Comparison of ENCODE assay signal across 8 cellular contexts in the genomic region with DNA sequence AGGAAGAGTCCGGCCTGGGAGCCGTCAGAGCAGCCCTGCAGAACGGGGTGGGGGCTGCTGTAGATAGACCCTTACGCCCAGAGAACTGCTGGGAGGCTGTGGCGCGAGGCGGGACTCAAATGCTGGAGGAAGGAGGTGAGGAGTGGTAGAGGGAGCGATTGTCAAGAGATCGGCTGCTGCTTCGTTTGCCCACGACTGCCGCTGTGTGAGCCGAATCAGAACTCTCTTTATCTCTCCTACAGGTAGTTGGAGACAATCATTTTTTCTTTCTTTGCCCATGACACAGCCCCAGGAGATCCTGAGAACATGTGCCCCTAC. TPM values are rescaled to one million over a fixed set of nuclear protein-coding genes. Genes with fewer than 3 reads are reported as not detected.
DNase-seq lines count a peak whose midpoint lies in the region; ATAC-seq, FAIRE-seq and TF ChIP-seq lines count a peak whose summit lies in the region.

No MANE protein-coding gene starts in this region.

- peak; percentile 19 for ATAC-seq in HG03139 (IDR thresholded peaks at IDR 0.05; ENCODE audit: unreplicated experiment)
- no peak; the same call in none of the 2 replicates for ATAC-seq in WTC11
- ATAC-seq in HG02642 (IDR thresholded peaks at IDR 0.05; ENCODE audit: poor library complexity, unreplicated experiment), result no peak

- H3K9me3 Mint-ChIP-seq in WTC11 (no peaks in the 10 kb centered on the region), progenitor cell of endocrine pancreas (ENCODE audit: low read depth) (no peaks in the 10 kb centered on the region)

- H3K27ac Mint-ChIP-seq in WTC11 (peak overlapping the region; percentile 99), progenitor cell of endocrine pancreas (peak overlapping the region; percentile 99)

- DNase-seq in GM13977 (ENCODE audit: low spot score), result peak; percentile 46
- DNase-seq in WTC11 (ENCODE audit: low spot score), result no peak
- no peak for DNase-seq in fibroblast of mammary gland (ENCODE audit: low read depth)
- no peak for DNase-seq in progenitor cell of endocrine pancreas (ENCODE audit: low spot score, unreplicated experiment)
- DNase-seq in GM12891 (ENCODE audit: insufficient read length, low spot score), result no peak
- DNase-seq in dermis blood vessel endothelial cell, result no peak

- H3K4me1 Mint-ChIP-seq in WTC11 (peaks cover 24% of the 10 kb centered on the region), progenitor cell of endocrine pancreas (ENCODE audit: low read depth) (peaks cover 34% of the 10 kb centered on the region)

- CTCF ChIA-PET in WTC11 (lab: Charles Lee), result interaction anchor here (0.9 to 1.4 kb wide), 13 partner anchors 27 to 519 kb away, joined by 3 to 12 read pairs (median 3); a partner anchor contains a TSS

- no peak for FAIRE-seq in GM12891 (lab: Jason Lieb, UNC)

- TF ChIP-seq CTCF in GM13977 (IDR thresholded peaks at IDR 0.05; ENCODE audit: extremely low read depth, insufficient read depth, missing control alignments) (no peak), WTC11 (IDR thresholded peaks at IDR 0.05) (no peak), fibroblast of mammary gland (conservative IDR thresholded peaks at IDR 0.05; ENCODE audit: control insufficient read depth, insufficient read depth, low read depth, low read length) (no peak), progenitor cell of endocrine pancreas (IDR thresholded peaks at IDR 0.05; ENCODE audit: unreplicated experiment) (no peak)

- H3K36me3 Mint-ChIP-seq in WTC11 (peaks cover 19% of the 10 kb centered on the region), progenitor cell of endocrine pancreas (ENCODE audit: insufficient read depth) (peaks cover 4% of the 10 kb centered on the region)

- H3K27me3 Mint-ChIP-seq in WTC11 (ENCODE audit: low read depth), result no peaks in the 10 kb centered on the region
- no peaks in the 10 kb centered on the region for H3K27me3 Mint-ChIP-seq in progenitor cell of endocrine pancreas

- H3K4me3 Mint-ChIP-seq in WTC11 (peak overlapping the region; percentile 98), progenitor cell of endocrine pancreas (ENCODE audit: low read depth) (peak overlapping the region; percentile 97)

- in situ Hi-C loops in GM13977 (cut with MboI; ENCODE audit: low pct_unique_long_range_greater_than_20kb, low sequenced_read_pairs, unreplicated experiment), result loop anchor here (10.0 kb wide), 1 partner anchor 210 kb away; no protein-coding TSS in a partner anchor

- POLR2A ChIA-PET in WTC11 (lab: Charles Lee), result interaction anchor here (0.6 to 1.4 kb wide), 6 partner anchors 9 to 64 kb away, joined by 3 to 9 read pairs (median 3); a partner anchor contains a TSS

- no peak for TF ChIP-seq POLR2A in GM12891 (IDR thresholded peaks at IDR 0.05; ENCODE audit: low read depth, low read length)

- peak overlapping the region; percentile 76 for H3K4me3 ChIP-seq in fibroblast of mammary gland (ENCODE audit: control insufficient read depth, low read depth, low read length)

TF ChIP-seq in WTC11, 78 proteins besides CTCF, POLR2A, EP300 and RAD21:
- TF ChIP-seq OVOL2 (CRISPR knock-in tag; IDR thresholded peaks at IDR 0.05; ENCODE audit: borderline replicate concordance), result no peak
- TF ChIP-seq, protein P1, sequence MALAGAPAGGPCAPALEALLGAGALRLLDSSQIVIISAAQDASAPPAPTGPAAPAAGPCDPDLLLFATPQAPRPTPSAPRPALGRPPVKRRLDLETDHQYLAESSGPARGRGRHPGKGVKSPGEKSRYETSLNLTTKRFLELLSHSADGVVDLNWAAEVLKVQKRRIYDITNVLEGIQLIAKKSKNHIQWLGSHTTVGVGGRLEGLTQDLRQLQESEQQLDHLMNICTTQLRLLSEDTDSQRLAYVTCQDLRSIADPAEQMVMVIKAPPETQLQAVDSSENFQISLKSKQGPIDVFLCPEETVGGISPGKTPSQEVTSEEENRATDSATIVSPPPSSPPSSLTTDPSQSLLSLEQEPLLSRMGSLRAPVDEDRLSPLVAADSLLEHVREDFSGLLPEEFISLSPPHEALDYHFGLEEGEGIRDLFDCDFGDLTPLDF (CRISPR knock-in tag; IDR thresholded peaks at IDR 0.05), result 0 out of 2 replicates have a peak, but pooled peaks have one; percentile 54

TF ChIP-seq in GM12891, 5 proteins besides CTCF, POLR2A, EP300 and RAD21:
- TF ChIP-seq TAF1 (IDR thresholded peaks at IDR 0.05; ENCODE audit: low read depth, low read length) (no peak), PAX5 (IDR thresholded peaks at IDR 0.05; ENCODE audit: insufficient read depth, low read length, severe bottlenecking) (no peak), POLR2AphosphoS5 (IDR thresholded peaks at IDR 0.05; ENCODE audit: low read depth, low read length) (no peak), SPI1 (IDR thresholded peaks at IDR 0.05; ENCODE audit: low read depth, low read length) (no peak), POU2F2 (IDR thresholded peaks at IDR 0.05; ENCODE audit: low read depth, low read length) (no peak)

RNA-seq across cellular contexts. Expression of a gene that starts 0.4 kb away (rescaled TPM):
- total RNA-seq in WTC11 (2021), result 7.6 to 9.0 TPM (median 7.7 TPM) in 3 replicates
- 12.4 and 12.7 TPM in 2 replicates for total RNA-seq in progenitor cell of endocrine pancreas
- 4.2 TPM for polyA plus RNA-seq in GM12891 (2012; ENCODE audit: low read depth, missing spikeins)
- 11.8 and 14.8 TPM in 2 replicates for total RNA-seq in dermis blood vessel endothelial cell

RNA-seq across cellular contexts. Expression of a gene that starts 26.6 kb away (rescaled TPM):
- total RNA-seq in WTC11 (2021) (1,902 to 2,162 TPM (median 2,101 TPM) in 3 replicates), progenitor cell of endocrine pancreas (1,044 and 1,067 TPM in 2 replicates), dermis blood vessel endothelial cell (969 and 1,693 TPM in 2 replicates)
- 4,932 TPM for polyA plus RNA-seq in GM12891 (2012; ENCODE audit: low read depth, missing spikeins)

RNA-seq across cellular contexts. Expression of a gene that starts 26.7 kb away (rescaled TPM):
- total RNA-seq in WTC11 (2021) (24.6 to 32.4 TPM (median 28.8 TPM) in 3 replicates), progenitor cell of endocrine pancreas (28.5 TPM in 2 replicates), dermis blood vessel endothelial cell (15.7 and 16.2 TPM in 2 replicates)
- 13.1 TPM for polyA plus RNA-seq in GM12891 (2012; ENCODE audit: low read depth, missing spikeins)

RNA-seq across cellular contexts. Expression of a gene that starts 27.7 kb away (rescaled TPM):
- total RNA-seq in WTC11 (2021), result 30.2 to 37.4 TPM (median 33.9 TPM) in 3 replicates
- total RNA-seq in progenitor cell of endocrine pancreas, result 48.0 and 50.7 TPM in 2 replicates
- 2.9 TPM for polyA plus RNA-seq in GM12891 (2012; ENCODE audit: low read depth, missing spikeins)
- total RNA-seq in dermis blood vessel endothelial cell, result 10.1 and 11.9 TPM in 2 replicates
